In the genomic region with DNA sequence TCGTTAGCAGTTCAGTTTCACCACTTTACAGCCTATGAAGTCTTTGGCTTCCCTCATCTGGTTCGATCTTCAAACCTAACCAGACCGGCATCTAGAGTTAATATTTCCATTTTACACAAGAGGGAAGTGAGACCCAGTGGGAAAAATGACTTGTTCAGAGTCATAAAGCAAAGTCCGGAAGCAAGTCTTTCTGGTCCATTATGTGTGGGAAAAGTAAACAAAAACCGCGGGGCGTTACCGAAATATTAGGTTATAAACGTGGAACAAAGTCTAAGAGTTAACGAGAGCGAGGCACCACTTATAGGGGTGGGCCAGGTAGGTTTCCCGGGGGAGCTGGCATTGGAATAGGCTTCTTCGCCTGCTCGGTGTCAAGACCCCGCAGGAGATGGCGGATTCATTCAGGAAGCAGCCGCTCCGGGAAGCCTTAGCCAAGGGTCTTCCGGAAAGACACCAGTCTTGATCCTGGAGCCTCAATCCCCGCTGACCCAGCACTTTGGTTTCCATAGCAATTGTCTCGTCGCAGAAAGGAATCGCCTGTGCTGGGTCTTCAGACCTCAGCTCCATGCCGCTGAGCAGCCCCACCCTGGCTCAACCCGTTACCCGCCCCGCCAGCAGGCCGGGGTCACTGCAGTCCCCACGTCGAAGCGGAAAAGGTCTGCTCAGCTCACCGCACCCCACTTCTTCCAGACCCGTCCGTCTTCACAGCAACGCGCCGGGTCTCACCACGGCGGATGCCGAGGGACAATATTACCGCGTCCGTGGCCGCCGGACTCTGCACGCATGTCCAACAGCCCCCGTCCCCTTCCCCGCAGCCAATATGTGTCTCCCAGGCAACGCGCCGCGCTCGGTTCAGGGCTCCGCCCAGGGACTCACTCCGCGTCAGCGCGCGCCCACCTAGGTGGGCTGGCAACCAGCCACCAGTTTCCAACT, we compare ENCODE assay signal across 8 cellular contexts. TPM values are rescaled to one million over a fixed set of nuclear protein-coding genes. Genes with fewer than 3 reads are reported as not detected.
A peak's percentile ranks its signal among the peaks of the same experiment; 100 is the strongest.
DNase-seq lines count a peak whose midpoint lies in the region; ATAC-seq and TF ChIP-seq lines count a peak whose summit lies in the region.

A gene (plus strand): TSS at position 872 of the 930 bp plus-strand sequence. CDS start 82 bp downstream, outside the sequence.

- H3K4me1 Mint-ChIP-seq in naive B cell = peaks cover 30 to 48% (median 33%) of the 10 kb centered on the region in 3 donors

- peak within 1 kb of the TSS; percentile 87 to 98 (median 94) for H3K4me3 Mint-ChIP-seq in naive B cell

- no peaks in the 10 kb centered on the region for H3K36me3 Mint-ChIP-seq in naive B cell

- peaks cover 0 to 5% (median 0%) of the 10 kb centered on the region in 3 donors for H3K27me3 Mint-ChIP-seq in naive B cell

- peaks cover 0 to 2% (median 0%) of the 10 kb centered on the region in 7 donors for H3K9me3 Mint-ChIP-seq in naive B cell

- ATAC-seq in HG03521 (IDR thresholded peaks at IDR 0.05; ENCODE audit: unreplicated experiment) (peak; percentile 37), naive B cell (ENCODE audit: low read depth in 2 of 2) (peak; percentile 43 to 55), HG02763 (IDR thresholded peaks at IDR 0.05; ENCODE audit: unreplicated experiment) (no peak)

- no peak for TF ChIP-seq POLR2A in erythroblast (IDR thresholded peaks at IDR 0.05; ENCODE audit: low read length)

- H3K4me3 ChIP-seq in GM08714 (ENCODE audit: low read length) = peak within 1 kb of the TSS; percentile 58

- H3K27ac Mint-ChIP-seq in naive B cell = peak within 1 kb of the TSS in 5 of 6 donors; percentile 74 to 97 (median 89)

- peak; percentile 16 to 31 for DNase-seq in activated CD4-positive, alpha-beta T cell treated with anti-CD3 and anti-CD28 coated beads, Interleukin-2, amount 50 U/mL, for 4 hours
- DNase-seq in erythroblast (lab: John Stamatoyannopoulos, UW) = peak; percentile 7 to 21
- DNase-seq in naive B cell = peak; percentile 25
- DNase-seq in SKM-1 (lab: John Stamatoyannopoulos, UW; ENCODE audit: unreplicated experiment) = no peak
- no peak for DNase-seq in NCI-H2196 (lab: John Stamatoyannopoulos, UW; ENCODE audit: unreplicated experiment)

RNA-seq across cellular contexts. Expression of the gene that starts here (rescaled TPM):
- not detected for polyA plus RNA-seq in naive B cell (ENCODE audit: low read depth in 6 of 6)

Comparison
In these comparisons a context has a peak if more than half of its experiments do, and no peak if none do; other contexts are left out.
1. Peak in DNase-seq and ATAC-seq in naive B cell; RNA of the gene not detected or under 1 TPM.
2. DNase-seq: peak in activated CD4-positive, alpha-beta T cell treated with anti-CD3 and anti-CD28 coated beads, Interleukin-2, amount 50 U/mL, for 4 hours (2 of 2) and erythroblast (2 of 2); none in SKM-1 (single experiment) and NCI-H2196 (single experiment).